In genomic region chr20:18587665-18588553, GRCh38 we compare ENCODE assay signal across 1 cellular context.
TF ChIP-seq lines count a peak whose summit lies in the region.

DTD1 (plus strand) TSS chr20:18588054; CDS start chr20:18588073, 19 bp downstream.

TF ChIP-seq in HepG2, 621 proteins besides CTCF, POLR2A, EP300 and RAD21 (continued from another document and continues in another):
- TF ChIP-seq ZNF18 (CRISPR knock-in tag; IDR thresholded peaks at IDR 0.05; ENCODE audit: insufficient replicate concordance), result peak; percentile 34
- no peak for TF ChIP-seq THAP8 (CRISPR knock-in tag; IDR thresholded peaks at IDR 0.05; ENCODE audit: borderline replicate concordance)
- TF ChIP-seq ZNF75D (CRISPR knock-in tag; IDR thresholded peaks at IDR 0.05; ENCODE audit: borderline replicate concordance), result no peak
- peak; percentile 90 for TF ChIP-seq DRAP1 (CRISPR knock-in tag; IDR thresholded peaks at IDR 0.05)
- 0 out of 2 replicates have a peak, but pooled peaks have one; percentile 34 for TF ChIP-seq ZNF335 (CRISPR knock-in tag; IDR thresholded peaks at IDR 0.05)
- TF ChIP-seq ZNF609 (CRISPR knock-in tag; IDR thresholded peaks at IDR 0.05; ENCODE audit: borderline replicate concordance), result no peak
- TF ChIP-seq ZNF143 (CRISPR knock-in tag; IDR thresholded peaks at IDR 0.05), result peak; percentile 17; the same call in 1 of the 2 replicates
- no peak; the same call in 1 of the 2 replicates for TF ChIP-seq ZFP82 (CRISPR knock-in tag; IDR thresholded peaks at IDR 0.05; ENCODE audit: borderline replicate concordance)
- TF ChIP-seq ZNF574 (CRISPR knock-in tag; IDR thresholded peaks at IDR 0.05), result peak; percentile 92
- TF ChIP-seq ZNF766 (CRISPR knock-in tag; IDR thresholded peaks at IDR 0.05; ENCODE audit: borderline replicate concordance), result peak; percentile 93
- 0 out of 2 replicates have a peak, but pooled peaks have one; percentile 62 for TF ChIP-seq CREBL2 (CRISPR knock-in tag; IDR thresholded peaks at IDR 0.05; ENCODE audit: borderline replicate concordance)
- peak; percentile 72 for TF ChIP-seq ZSCAN12 (CRISPR knock-in tag; IDR thresholded peaks at IDR 0.05)
- peak; percentile 56; the same call in 1 of the 2 replicates for TF ChIP-seq HDAC2 (CRISPR knock-in tag; IDR thresholded peaks at IDR 0.05)
- peak; percentile 92 for TF ChIP-seq MYC (CRISPR knock-in tag; IDR thresholded peaks at IDR 0.05; ENCODE audit: borderline replicate concordance)
- peak; percentile 56 for TF ChIP-seq CREB1 (IDR thresholded peaks at IDR 0.05)
- no peak for TF ChIP-seq CREB1 (CRISPR knock-in tag; IDR thresholded peaks at IDR 0.05)
- no peak for TF ChIP-seq NFIC (IDR thresholded peaks at IDR 0.05; ENCODE audit: low read length)
- TF ChIP-seq ESRRA (CRISPR knock-in tag; IDR thresholded peaks at IDR 0.05; ENCODE audit: low read depth), result 0 out of 2 replicates have a peak, but pooled peaks have one; percentile 53
- TF ChIP-seq HHEX (CRISPR knock-in tag; IDR thresholded peaks at IDR 0.05), result no peak
- peak; percentile 82 for TF ChIP-seq ZNF740 (CRISPR knock-in tag; IDR thresholded peaks at IDR 0.05)
- TF ChIP-seq TOPORS (CRISPR knock-in tag; IDR thresholded peaks at IDR 0.05), result 0 out of 2 replicates have a peak, but pooled peaks have one; percentile 79
- TF ChIP-seq CERS6 (CRISPR knock-in tag; IDR thresholded peaks at IDR 0.05), result 0 out of 2 replicates have a peak, but pooled peaks have one; percentile 88
- TF ChIP-seq PPARG (CRISPR knock-in tag; conservative IDR thresholded peaks at IDR 0.05), result no peak
- no peak for TF ChIP-seq ZBTB8A (CRISPR knock-in tag; IDR thresholded peaks at IDR 0.05; ENCODE audit: borderline replicate concordance, low read depth)
- TF ChIP-seq ZNF615 (CRISPR knock-in tag; IDR thresholded peaks at IDR 0.05; ENCODE audit: borderline replicate concordance), result no peak
- 0 out of 2 replicates have a peak, but pooled peaks have one; percentile 25 for TF ChIP-seq ZNF121 (CRISPR knock-in tag; IDR thresholded peaks at IDR 0.05)
- TF ChIP-seq ZNF451 (CRISPR knock-in tag; IDR thresholded peaks at IDR 0.05), result no peak; the same call in 1 of the 2 replicates
- no peak; a peak in 1 of 4 replicates for TF ChIP-seq REST (IDR thresholded peaks at IDR 0.05; ENCODE audit: borderline replicate concordance in 1 of 2, low read depth in 1 of 2, low read length in 2 of 2)
- no peak for TF ChIP-seq SNAI1 (CRISPR knock-in tag; IDR thresholded peaks at IDR 0.05; ENCODE audit: borderline replicate concordance)
- 0 out of 2 replicates have a peak, but pooled peaks have one; percentile 5 for TF ChIP-seq HNF4G (IDR thresholded peaks at IDR 0.05; ENCODE audit: borderline replicate concordance, low read depth, low read length)
- TF ChIP-seq HNF4G (CRISPR knock-in tag; IDR thresholded peaks at IDR 0.05; ENCODE audit: borderline replicate concordance, low read depth), result peak; percentile 65
- TF ChIP-seq ZFP90 (CRISPR knock-in tag; IDR thresholded peaks at IDR 0.05; ENCODE audit: borderline replicate concordance), result peak; percentile 80; the same call in 1 of the 2 replicates
- TF ChIP-seq IRF9 (CRISPR knock-in tag; IDR thresholded peaks at IDR 0.05; ENCODE audit: borderline replicate concordance), result no peak; the same call in 1 of the 2 replicates
- TF ChIP-seq HMG20B (CRISPR knock-in tag; conservative IDR thresholded peaks at IDR 0.05), result 0 out of 2 replicates have a peak, but pooled peaks have one; percentile 8
- TF ChIP-seq ADNP (CRISPR knock-in tag; IDR thresholded peaks at IDR 0.05), result peak; percentile 100
- no peak for TF ChIP-seq ARNT (IDR thresholded peaks at IDR 0.05)
- peak; percentile 16; the same call in 2 of the 3 replicates for TF ChIP-seq MXI1 (IDR thresholded peaks at IDR 0.05; ENCODE audit: borderline replicate concordance, low read depth, low read length)
- peak; percentile 21; the same call in 1 of the 2 replicates for TF ChIP-seq ZBTB20 (CRISPR knock-in tag; IDR thresholded peaks at IDR 0.05; ENCODE audit: borderline replicate concordance, low read depth)
- peak; percentile 86 for TF ChIP-seq THAP11 (CRISPR knock-in tag; IDR thresholded peaks at IDR 0.05)
- peak; percentile 89; the same call in 1 of the 2 replicates for TF ChIP-seq ZC3H13 (CRISPR knock-in tag; IDR thresholded peaks at IDR 0.05)
